ENCODE assay signal across 9 cellular contexts in genomic region chr22:38412435-38413084, GRCh38. TPM values are rescaled to one million over a fixed set of nuclear protein-coding genes. Genes with fewer than 3 reads are reported as not detected.
A peak's percentile ranks its signal among the peaks of the same experiment; 100 is the strongest.
DNase-seq lines count a peak whose midpoint lies in the region; ATAC-seq lines count a peak whose summit lies in the region.
"Had no signal": no experiment of that assay in that cellular context is flagged by ENCODE, and none has a peak within 500 bp of the region (broad histone marks: within the 10 kb centered on the region; RNA-seq: fewer than 3 reads in every experiment).

No MANE protein-coding gene starts in this region.

- no peak overlapping the region for H3K4me3 Mint-ChIP-seq in CD8-positive, alpha-beta memory T cell
- H3K4me3 Mint-ChIP-seq in activated naive CD8-positive, alpha-beta T cell treated with anti-CD3 and anti-CD28 coated beads for 36 hours, result no peak overlapping the region

- no peak overlapping the region for H3K4me3 ChIP-seq in CD8-positive, alpha-beta memory T cell (ENCODE audit: low read length)

- no peak overlapping the region for H3K27ac Mint-ChIP-seq in CD8-positive, alpha-beta memory T cell
- H3K27ac Mint-ChIP-seq in activated naive CD8-positive, alpha-beta T cell treated with anti-CD3 and anti-CD28 coated beads for 36 hours, result no peak overlapping the region

- no peaks in the 10 kb centered on the region for H3K4me1 ChIP-seq in CD8-positive, alpha-beta memory T cell (ENCODE audit: insufficient read depth, low read length)

- no peaks in the 10 kb centered on the region for H3K9me3 Mint-ChIP-seq in CD8-positive, alpha-beta memory T cell
- no peaks in the 10 kb centered on the region for H3K9me3 Mint-ChIP-seq in activated naive CD8-positive, alpha-beta T cell treated with anti-CD3 and anti-CD28 coated beads for 36 hours

- POLR2A ChIA-PET in CD8-positive, alpha-beta memory T cell (lab: Charles Lee), result no interaction called here

- H3K36me3 ChIP-seq in CD8-positive, alpha-beta memory T cell (ENCODE audit: insufficient read depth, low read length), result no peaks in the 10 kb centered on the region

- peaks cover 0 to 4% (median 0%) of the 10 kb centered on the region in 3 donors for H3K4me1 Mint-ChIP-seq in CD8-positive, alpha-beta memory T cell
- H3K4me1 Mint-ChIP-seq in activated naive CD8-positive, alpha-beta T cell treated with anti-CD3 and anti-CD28 coated beads for 36 hours, result peaks cover 3% of the 10 kb centered on the region

- CTCF ChIA-PET in CD8-positive, alpha-beta memory T cell (lab: Charles Lee), result interaction anchor here (1.0 to 1.4 kb wide), 2 partner anchors 11 to 191 kb away, joined by 3 to 4 read pairs; no protein-coding TSS in a partner anchor

- H3K27me3 Mint-ChIP-seq in CD8-positive, alpha-beta memory T cell, result peaks cover 3 to 11% of the 10 kb centered on the region in 2 donors
- H3K27me3 Mint-ChIP-seq in activated naive CD8-positive, alpha-beta T cell treated with anti-CD3 and anti-CD28 coated beads for 36 hours, result peaks cover 11% of the 10 kb centered on the region

- DNase-seq in CD8-positive, alpha-beta memory T cell, result peak in 3 of 5 donors; percentile 25 to 39 (median 31)
- DNase-seq in NCI-H69 (lab: John Stamatoyannopoulos, UW), result peak; percentile 75
- DNase-seq in activated naive CD8-positive, alpha-beta T cell treated with anti-CD3 and anti-CD28 coated beads for 36 hours, result peak; percentile 68
- DNase-seq in hepatic stellate cell (ENCODE audit: low spot score), result peak; percentile 60
- DNase-seq in stimulated activated CD4-positive, alpha-beta T cell treated with anti-CD3 and anti-CD28 coated beads, Interleukin-2, amount 100 ng/mL, for 24 hours, result peak; percentile 55 to 63
- no peak for DNase-seq in HPDE6-E6E7 (ENCODE audit: extremely low spot score)
- DNase-seq in AML-193 (lab: John Stamatoyannopoulos, UW), result no peak

- H3K27me3 ChIP-seq in CD8-positive, alpha-beta memory T cell (ENCODE audit: insufficient read depth, low read length, poor library complexity, severe bottlenecking), result no peaks in the 10 kb centered on the region

- H3K36me3 Mint-ChIP-seq in CD8-positive, alpha-beta memory T cell, result no peaks in the 10 kb centered on the region
- no peaks in the 10 kb centered on the region for H3K36me3 Mint-ChIP-seq in activated naive CD8-positive, alpha-beta T cell treated with anti-CD3 and anti-CD28 coated beads for 36 hours

- no peaks in the 10 kb centered on the region for H3K9me3 ChIP-seq in CD8-positive, alpha-beta memory T cell (ENCODE audit: low read length)

- no peak for ATAC-seq in GM21390 (IDR thresholded peaks at IDR 0.05; ENCODE audit: unreplicated experiment)

- H3K27ac ChIP-seq in CD8-positive, alpha-beta memory T cell (ENCODE audit: low read depth, low read length), result no peak overlapping the region

RNA-seq across cellular contexts. Expression of gene KCNJ4, which starts 42.4 kb away (rescaled TPM):
- not detected for total RNA-seq in CD8-positive, alpha-beta memory T cell
- polyA plus RNA-seq in CD8-positive, alpha-beta memory T cell, result not detected
- not detected for total RNA-seq in activated naive CD8-positive, alpha-beta T cell treated with anti-CD3 and anti-CD28 coated beads for 36 hours
- polyA plus RNA-seq: esophagus had no signal

RNA-seq across cellular contexts. Expression of gene KDELR3, which starts 55.3 kb away (rescaled TPM):
- total RNA-seq in CD8-positive, alpha-beta memory T cell, result under 1 TPM; 0.13 to 0.33 TPM
- polyA plus RNA-seq in CD8-positive, alpha-beta memory T cell, result 0.45 TPM
- 1 to 10 TPM in 1 of 2 experiments, under 1 TPM in 1; 0.72 to 1.3 TPM for total RNA-seq in activated naive CD8-positive, alpha-beta T cell treated with anti-CD3 and anti-CD28 coated beads for 36 hours

Comparison
In these comparisons a context has a peak if more than half of its experiments do, and no peak if none do; other contexts are left out.
1. DNase-seq: peak in CD8-positive, alpha-beta memory T cell (3 of 5), NCI-H69 (single experiment), activated naive CD8-positive, alpha-beta T cell treated with anti-CD3 and anti-CD28 coated beads for 36 hours (single experiment), hepatic stellate cell (single experiment) and stimulated activated CD4-positive, alpha-beta T cell treated with anti-CD3 and anti-CD28 coated beads, Interleukin-2, amount 100 ng/mL, for 24 hours (2 of 2); none in HPDE6-E6E7 (single experiment) and AML-193 (0 of 2).